In the genomic region with DNA sequence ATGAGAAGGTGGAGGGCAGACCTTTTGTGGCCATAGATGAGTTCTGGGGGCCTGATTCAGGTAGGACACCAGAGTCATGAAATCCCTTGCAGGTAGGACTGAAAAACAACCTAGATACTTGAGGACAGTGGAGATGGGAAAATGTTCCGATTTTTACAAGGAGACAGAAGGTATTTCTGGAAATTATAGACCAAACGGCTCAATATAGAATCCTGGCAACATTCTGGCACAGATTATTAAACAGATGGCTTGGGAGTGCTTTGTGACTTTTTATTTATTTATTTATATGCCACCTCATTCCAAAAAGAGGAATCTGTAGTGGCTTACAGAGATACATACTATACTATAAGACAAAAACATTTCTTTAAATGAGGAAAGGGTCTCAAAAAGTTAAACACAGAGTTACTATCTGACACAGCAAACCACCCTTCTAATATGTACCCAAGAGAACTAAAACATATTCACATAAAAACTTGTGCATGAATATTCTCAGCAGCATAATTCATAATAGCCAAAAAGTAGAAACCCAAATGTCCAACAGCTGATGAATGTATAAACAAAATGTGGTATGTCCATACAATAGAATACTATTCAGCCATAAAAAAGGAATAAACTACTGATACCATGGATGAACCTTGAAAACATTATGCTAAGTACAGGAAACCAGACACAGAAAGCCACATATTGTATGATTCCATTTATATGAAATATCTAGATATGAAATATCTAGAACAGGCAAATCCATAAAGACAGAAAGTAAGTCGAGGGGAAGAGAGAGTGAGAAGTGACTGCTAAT, we compare ENCODE assay signal across 18 cellular contexts. TPM values are rescaled to one million over a fixed set of nuclear protein-coding genes. Genes with fewer than 3 reads are reported as not detected.
DNase-seq lines count a peak whose midpoint lies in the region; ATAC-seq, FAIRE-seq and TF ChIP-seq lines count a peak whose summit lies in the region.
"Had no signal": no experiment of that assay in that cellular context is flagged by ENCODE, and none has a peak within 500 bp of the region (broad histone marks: within the 10 kb centered on the region; RNA-seq: fewer than 3 reads in every experiment).

No MANE protein-coding gene starts in this region.

- WGBS in SK-N-SH (ENCODE audit: low lambda C conversion rate), result 28% methylated on average over 3 of the region's 3 CpGs
- 82 to 90% methylated on average over 3 of the region's 3 CpGs for WGBS in upper lobe of left lung, 2 donors

- H3K79me2 ChIP-seq in SK-N-SH (ENCODE audit: insufficient read depth), result no peaks in the 10 kb centered on the region

- H3K9ac ChIP-seq in SK-N-SH, result no peak overlapping the region
- H3K9ac ChIP-seq: BLaER1 treated with 17β-estradiol and CSF1 and Interleukin-3, amounts not matched to agents 10 nM and 100 nM had no signal

- H3K27ac ChIP-seq in SK-N-SH (ENCODE audit: low read depth in 2 of 2, low read length in 1 of 2) (no peak overlapping the region), HEK293 (ENCODE audit: extremely low read depth, low read depth, low read length) (no peak overlapping the region), upper lobe of left lung (no peak overlapping the region)
- H3K27ac ChIP-seq: BLaER1 treated with 17β-estradiol and CSF1 and Interleukin-3, amounts not matched to agents 10 nM and 100 nM had no signal

- H3K9me3 ChIP-seq in SK-N-SH (0 out of 2 replicates have a peak, but pooled peaks cover 2% of the 10 kb centered on the region), HEK293 (ENCODE audit: control insufficient read depth, insufficient read depth, low read depth, low read length) (no peaks in the 10 kb centered on the region; the same call in 1 of the 2 replicates), upper lobe of left lung (peaks cover 0 to 8% (median 0%) of the 10 kb centered on the region in 4 donors)

- H3K4me3 ChIP-seq in SK-N-SH (ENCODE audit: low read depth in 2 of 2, low read length in 1 of 2), result no peak overlapping the region
- no peak overlapping the region for H3K4me3 ChIP-seq in HEK293 (ENCODE audit: low read depth, low read length)
- H3K4me3 ChIP-seq in upper lobe of left lung, result no peak overlapping the region
- H3K4me3 ChIP-seq: BLaER1 treated with 17β-estradiol and CSF1 and Interleukin-3, amounts not matched to agents 10 nM and 100 nM; HAP-1 had no signal

- H3K4me1 ChIP-seq in SK-N-SH (ENCODE audit: control insufficient read depth in 1 of 2, insufficient read depth in 2 of 2, low read depth in 1 of 2, low read length in 1 of 2) (no peaks in the 10 kb centered on the region), HEK293 (ENCODE audit: control insufficient read depth, insufficient read depth, low read length) (no peaks in the 10 kb centered on the region), upper lobe of left lung (no peaks in the 10 kb centered on the region)
- H3K4me1 ChIP-seq: BLaER1 treated with 17β-estradiol and CSF1 and Interleukin-3, amounts not matched to agents 10 nM and 100 nM; HAP-1 had no signal

- POLR2A ChIA-PET in SK-N-SH (lab: Yijun Ruan, JAX) (no interaction called here), HEK293 (lab: Yijun Ruan, JAX) (no interaction called here)

- no peak for TF ChIP-seq RAD21 in SK-N-SH (IDR thresholded peaks at IDR 0.05; ENCODE audit: low read length)

- no peaks in the 10 kb centered on the region for H3K36me3 ChIP-seq in SK-N-SH (replicated peaks in 1 of 2; ENCODE audit: control insufficient read depth in 1 of 2, insufficient read depth in 2 of 2, low read length in 1 of 2)
- no peaks in the 10 kb centered on the region for H3K36me3 ChIP-seq in HEK293 (ENCODE audit: control insufficient read depth in 2 of 2, insufficient read depth in 1 of 2, low read length in 2 of 2)
- no peaks in the 10 kb centered on the region for H3K36me3 ChIP-seq in upper lobe of left lung
- H3K36me3 ChIP-seq: BLaER1 treated with 17β-estradiol and CSF1 and Interleukin-3, amounts not matched to agents 10 nM and 100 nM; HAP-1 had no signal

- ATAC-seq in SK-N-SH treated with all-trans-retinoic acid at 6 μM for 48 hours (no peak), upper lobe of left lung (ENCODE audit: low FRiP score in 2 of 2) (no peak), GM21390 (IDR thresholded peaks at IDR 0.05; ENCODE audit: unreplicated experiment) (no peak)

- H3K9me2 ChIP-seq in SK-N-SH, result no peaks in the 10 kb centered on the region

- no peak overlapping the region for H3K4me2 ChIP-seq in SK-N-SH
- H3K4me2 ChIP-seq: BLaER1 treated with 17β-estradiol and CSF1 and Interleukin-3, amounts not matched to agents 10 nM and 100 nM had no signal

- TF ChIP-seq POLR2A in upper lobe of left lung (IDR thresholded peaks at IDR 0.05), result no peak
- TF ChIP-seq POLR2A in GM12891 (IDR thresholded peaks at IDR 0.05; ENCODE audit: low read depth, low read length), result no peak

- no peaks in the 10 kb centered on the region for H4K20me1 ChIP-seq in SK-N-SH (ENCODE audit: insufficient read depth)
- H4K20me1 ChIP-seq: BLaER1 treated with 17β-estradiol and CSF1 and Interleukin-3, amounts not matched to agents 10 nM and 100 nM had no signal

- FAIRE-seq in TTC549 (lab: Jason Lieb, UNC) (peak; percentile 50), GM12891 (lab: Jason Lieb, UNC) (no peak)

- TF ChIP-seq CTCF in SK-N-SH (IDR thresholded peaks at IDR 0.05) (no peak), HEK293 (tag by site-specific recombination; IDR thresholded peaks at IDR 0.05) (no peak), upper lobe of left lung (IDR thresholded peaks at IDR 0.05) (no peak)

- DNase-seq in SK-N-SH (no peak), ecto neural progenitor cell (ENCODE audit: low spot score) (peak; percentile 4), upper lobe of left lung (no peak), GM12891 (ENCODE audit: insufficient read length, low spot score) (no peak)
- DNase-seq: 8988T; ACHN; Calu3; CD4-positive, CD25-positive, alpha-beta regulatory T cell; DND-41; GF-D8; GOT3; HFFc6 had no signal

- TF ChIP-seq EP300 in SK-N-SH (IDR thresholded peaks at IDR 0.05; ENCODE audit: borderline replicate concordance in 1 of 2, low read depth in 1 of 2, low read length in 1 of 2), result no peak
- TF ChIP-seq EP300 in upper lobe of left lung (IDR thresholded peaks at IDR 0.05), result no peak

- H3K27me3 ChIP-seq in SK-N-SH (ENCODE audit: insufficient read depth) (no peaks in the 10 kb centered on the region; the same call in 1 of the 2 replicates), upper lobe of left lung (no peaks in the 10 kb centered on the region)
- H3K27me3 ChIP-seq: BLaER1 treated with 17β-estradiol and CSF1 and Interleukin-3, amounts not matched to agents 10 nM and 100 nM had no signal

- peaks cover 4% of the 10 kb centered on the region for H3F3A ChIP-seq in SK-N-SH (replicated peaks; ENCODE audit: insufficient read depth)

- no peak overlapping the region for H2AFZ ChIP-seq in SK-N-SH (ENCODE audit: low read depth)

- CTCF ChIA-PET in SK-N-SH (lab: Yijun Ruan, JAX) (interaction anchor here (0.9 to 1.3 kb wide), 2 partner anchors 28 to 30 kb away, joined by 4 read pairs; no protein-coding TSS in a partner anchor), HEK293 (lab: Yijun Ruan, JAX) (interaction anchor here (0.9 kb wide), 1 partner anchor 30 kb away, joined by 3 read pairs; no protein-coding TSS in a partner anchor)

TF ChIP-seq in SK-N-SH treated with all-trans-retinoic acid at 6 μM for 48 hours, 23 proteins besides CTCF, POLR2A, EP300 and RAD21:
- no peak for TF ChIP-seq GLIS3 (CRISPR knock-in tag; IDR thresholded peaks at IDR 0.05)
- no peak for TF ChIP-seq ARNTL (CRISPR knock-in tag; IDR thresholded peaks at IDR 0.05; ENCODE audit: borderline replicate concordance, low read depth)
- TF ChIP-seq ZNF8 (CRISPR knock-in tag; IDR thresholded peaks at IDR 0.05), result peak; percentile 98
TF ChIP-seq in SK-N-SH treated with all-trans-retinoic acid at 6 μM for 48 hours: peak in this region for 1.

TF ChIP-seq in SK-N-SH, 30 proteins besides CTCF, POLR2A, EP300 and RAD21:
- TF ChIP-seq, protein P1, sequence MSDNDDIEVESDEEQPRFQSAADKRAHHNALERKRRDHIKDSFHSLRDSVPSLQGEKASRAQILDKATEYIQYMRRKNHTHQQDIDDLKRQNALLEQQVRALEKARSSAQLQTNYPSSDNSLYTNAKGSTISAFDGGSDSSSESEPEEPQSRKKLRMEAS (IDR thresholded peaks at IDR 0.05; ENCODE audit: low read depth), result no peak
- no peak for TF ChIP-seq RFX5 (IDR thresholded peaks at IDR 0.05; ENCODE audit: low read length)
- no peak for TF ChIP-seq NFIC (IDR thresholded peaks at IDR 0.05; ENCODE audit: borderline replicate concordance)

TF ChIP-seq in HEK293, 187 proteins besides CTCF, POLR2A, EP300 and RAD21:
- no peak for TF ChIP-seq ZNF366 (tag by site-specific recombination; conservative IDR thresholded peaks at IDR 0.05)
- TF ChIP-seq ZNF510 (tag by site-specific recombination; IDR thresholded peaks at IDR 0.05; ENCODE audit: insufficient replicate concordance), result no peak
- TF ChIP-seq GLIS1 (tag by site-specific recombination; IDR thresholded peaks at IDR 0.05), result no peak
- no peak for TF ChIP-seq ZNF660 (tag by site-specific recombination; IDR thresholded peaks at IDR 0.05)
- TF ChIP-seq ZNF146 (tag by site-specific recombination; IDR thresholded peaks at IDR 0.05), result peak; percentile 94
- TF ChIP-seq, protein P2, sequence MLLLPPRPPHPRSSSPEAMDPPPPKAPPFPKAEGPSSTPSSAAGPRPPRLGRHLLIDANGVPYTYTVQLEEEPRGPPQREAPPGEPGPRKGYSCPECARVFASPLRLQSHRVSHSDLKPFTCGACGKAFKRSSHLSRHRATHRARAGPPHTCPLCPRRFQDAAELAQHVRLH (tag by site-specific recombination; IDR thresholded peaks at IDR 0.05), result peak; percentile 76

TF ChIP-seq in GM12891, 5 proteins besides CTCF, POLR2A, EP300 and RAD21:
- no peak for TF ChIP-seq POLR2AphosphoS5 (IDR thresholded peaks at IDR 0.05; ENCODE audit: low read depth, low read length)
- no peak for TF ChIP-seq POU2F2 (IDR thresholded peaks at IDR 0.05; ENCODE audit: low read depth, low read length)
- no peak for TF ChIP-seq SPI1 (IDR thresholded peaks at IDR 0.05; ENCODE audit: low read depth, low read length)
- TF ChIP-seq PAX5 (IDR thresholded peaks at IDR 0.05; ENCODE audit: insufficient read depth, low read length, severe bottlenecking), result no peak
- no peak for TF ChIP-seq TAF1 (IDR thresholded peaks at IDR 0.05; ENCODE audit: low read depth, low read length)

RNA-seq across cellular contexts. Expression of a gene that starts 49.7 kb away (rescaled TPM):
- polyA plus RNA-seq in SK-N-SH (2012; rRNA removed), result 2.5 and 3.1 TPM in 2 replicates
- 0.80 and 1.3 TPM in 2 replicates for polyA plus RNA-seq in SK-N-SH (2012; cell fraction: cytosol; rRNA removed)
- 10.6 and 12.1 TPM in 2 replicates for polyA plus RNA-seq in SK-N-SH (2012; cell fraction: nucleus; rRNA removed)
- total RNA-seq in upper lobe of left lung, result 100 to 1,000 TPM in 1 of 6 donors, 10 to 100 TPM in 5; 16.7 to 130 (median 30.4) TPM
- polyA plus RNA-seq in GM12891 (2012; ENCODE audit: low read depth, missing spikeins), result 0.15 TPM
- polyA plus RNA-seq: CD4-positive, CD25-positive, alpha-beta regulatory T cell had no signal
